In the genomic region with DNA sequence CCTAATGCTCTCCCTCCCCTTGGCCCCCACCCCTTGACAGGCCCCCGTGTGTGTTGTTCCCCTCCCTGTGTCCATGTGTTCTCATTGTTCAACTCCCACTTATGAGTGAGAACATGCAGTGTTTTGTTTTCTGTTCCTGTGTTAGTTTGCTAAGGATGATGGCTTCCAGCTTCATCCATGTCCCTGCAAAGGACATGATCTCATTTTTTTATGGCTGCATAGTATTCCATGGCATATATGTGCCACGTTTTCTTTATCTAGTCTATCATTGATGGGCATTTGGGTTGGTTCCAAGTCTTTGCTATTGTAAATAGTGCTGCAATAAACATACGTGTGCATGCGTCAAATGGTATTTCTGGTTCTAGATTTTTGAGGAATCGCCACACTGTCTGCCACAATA, we compare ENCODE assay signal across 8 cellular contexts. TPM values are rescaled to one million over a fixed set of nuclear protein-coding genes. Genes with fewer than 3 reads are reported as not detected.
DNase-seq lines count a peak whose midpoint lies in the region; ATAC-seq and TF ChIP-seq lines count a peak whose summit lies in the region.
"Not testable (repeated sequence)": the region's sequence is repeated elsewhere in the genome, so short reads cannot be mapped to it uniquely, and the experiment has no call there.

No MANE protein-coding gene starts in this region.

- CTCF ChIA-PET in WTC11 (lab: Charles Lee); activated naive CD4-positive, alpha-beta T cell treated with anti-CD3 and anti-CD28 coated beads, Interleukin-2, amount 10 ng/mL, durations not matched to agents 7 days and 5 days (lab: Charles Lee): not testable (repeated sequence)
- CTCF ChIA-PET in naive thymus-derived CD4-positive, alpha-beta T cell (lab: Charles Lee), result interaction anchor here (1.4 kb wide), 1 partner anchor 16 kb away, joined by 4 read pairs; no protein-coding TSS in a partner anchor

- H3K27me3 ChIP-seq in CD4-positive, CD25-positive, alpha-beta regulatory T cell (ENCODE audit: control insufficient read depth, insufficient read depth, low read length); naive thymus-derived CD4-positive, alpha-beta T cell (ENCODE audit: control insufficient read depth in 2 of 2, insufficient read depth in 2 of 2, low read length in 2 of 2): not testable (repeated sequence)

- not testable (repeated sequence) for H3K27me3 Mint-ChIP-seq in CD4-positive, CD25-positive, alpha-beta regulatory T cell; WTC11 (ENCODE audit: low read depth); activated naive CD4-positive, alpha-beta T cell treated with anti-CD3 and anti-CD28 coated beads, Interleukin-2, amount 10 ng/mL, durations not matched to agents 7 days and 5 days; endothelial cell (ENCODE audit: unreplicated experiment); naive thymus-derived CD4-positive, alpha-beta T cell; stimulated activated memory B cell treated with anti-CD40 and anti-IgM and Interleukin-4, amounts not matched to agents 10 μg/mL and 1 μg/mL and 100 μg/mL, for 72 hours

- H3K4me1 Mint-ChIP-seq in CD4-positive, CD25-positive, alpha-beta regulatory T cell, result peaks cover 0 to 36% (median 21%) of the 10 kb centered on the region in 4 donors
- not testable (repeated sequence) for H3K4me1 Mint-ChIP-seq in WTC11; endothelial cell (ENCODE audit: unreplicated experiment)
- peaks cover 16% of the 10 kb centered on the region for H3K4me1 Mint-ChIP-seq in activated naive CD4-positive, alpha-beta T cell treated with anti-CD3 and anti-CD28 coated beads, Interleukin-2, amount 10 ng/mL, durations not matched to agents 7 days and 5 days
- peaks cover 5 to 33% (median 22%) of the 10 kb centered on the region in 7 donors for H3K4me1 Mint-ChIP-seq in naive thymus-derived CD4-positive, alpha-beta T cell
- peaks cover 22% of the 10 kb centered on the region for H3K4me1 Mint-ChIP-seq in stimulated activated memory B cell treated with anti-CD40 and anti-IgM and Interleukin-4, amounts not matched to agents 10 μg/mL and 1 μg/mL and 100 μg/mL, for 72 hours

- not testable (repeated sequence) for ATAC-seq in CD4-positive, CD25-positive, alpha-beta regulatory T cell (ENCODE audit: low read depth in 2 of 2); WTC11; naive thymus-derived CD4-positive, alpha-beta T cell; stimulated activated memory B cell treated with anti-CD40 and anti-IgM and Interleukin-4, amounts not matched to agents 10 μg/mL and 1 μg/mL and 100 μg/mL, for 72 hours
- ATAC-seq in GM21447 (IDR thresholded peaks at IDR 0.05; ENCODE audit: unreplicated experiment) (peak; percentile 8), HG02938 (IDR thresholded peaks at IDR 0.05; ENCODE audit: unreplicated experiment) (peak; percentile 4)

- peak overlapping the region in 1 of 3 donors; percentile 91 for H3K27ac Mint-ChIP-seq in CD4-positive, CD25-positive, alpha-beta regulatory T cell
- not testable (repeated sequence) for H3K27ac Mint-ChIP-seq in WTC11; activated naive CD4-positive, alpha-beta T cell treated with anti-CD3 and anti-CD28 coated beads, Interleukin-2, amount 10 ng/mL, durations not matched to agents 7 days and 5 days; endothelial cell (ENCODE audit: unreplicated experiment)
- H3K27ac Mint-ChIP-seq in naive thymus-derived CD4-positive, alpha-beta T cell, result peak overlapping the region in 4 of 9 donors; percentile 28 to 92 (median 82)
- peak overlapping the region; percentile 90 for H3K27ac Mint-ChIP-seq in stimulated activated memory B cell treated with anti-CD40 and anti-IgM and Interleukin-4, amounts not matched to agents 10 μg/mL and 1 μg/mL and 100 μg/mL, for 72 hours

- H3K27ac ChIP-seq in CD4-positive, CD25-positive, alpha-beta regulatory T cell (ENCODE audit: insufficient read depth, low read length, poor library complexity, severe bottlenecking); naive thymus-derived CD4-positive, alpha-beta T cell (ENCODE audit: low read depth, low read length): not testable (repeated sequence)

- peak overlapping the region in 3 of 4 donors; percentile 71 to 96 (median 93) for H3K4me3 Mint-ChIP-seq in CD4-positive, CD25-positive, alpha-beta regulatory T cell
- H3K4me3 Mint-ChIP-seq in WTC11 (peak overlapping the region; percentile 49; the same call in 1 of the 2 replicates), endothelial cell (ENCODE audit: unreplicated experiment) (peak overlapping the region; percentile 86)
- H3K4me3 Mint-ChIP-seq in activated naive CD4-positive, alpha-beta T cell treated with anti-CD3 and anti-CD28 coated beads, Interleukin-2, amount 10 ng/mL, durations not matched to agents 7 days and 5 days, result peak overlapping the region; percentile 50
- H3K4me3 Mint-ChIP-seq in naive thymus-derived CD4-positive, alpha-beta T cell, result peak overlapping the region; percentile 67 to 99 (median 90)
- H3K4me3 Mint-ChIP-seq in stimulated activated memory B cell treated with anti-CD40 and anti-IgM and Interleukin-4, amounts not matched to agents 10 μg/mL and 1 μg/mL and 100 μg/mL, for 72 hours, result peak overlapping the region; percentile 85

- intact Hi-C loops in naive thymus-derived CD4-positive, alpha-beta T cell (cut with micrococcal nuclease), result loop anchor here (1.0 to 10.0 kb wide), 7 partner anchors 12 to 525 kb away; a partner anchor contains a TSS

- not testable (repeated sequence) for DNase-seq in CD4-positive, CD25-positive, alpha-beta regulatory T cell; WTC11 (ENCODE audit: low spot score); activated naive CD4-positive, alpha-beta T cell treated with anti-CD3 and anti-CD28 coated beads, Interleukin-2, amount 10 ng/mL, durations not matched to agents 7 days and 5 days; endothelial cell (ENCODE audit: low spot score); naive thymus-derived CD4-positive, alpha-beta T cell

- not testable (repeated sequence) for H3K9me3 Mint-ChIP-seq in CD4-positive, CD25-positive, alpha-beta regulatory T cell; WTC11; activated naive CD4-positive, alpha-beta T cell treated with anti-CD3 and anti-CD28 coated beads, Interleukin-2, amount 10 ng/mL, durations not matched to agents 7 days and 5 days; endothelial cell (ENCODE audit: unreplicated experiment); naive thymus-derived CD4-positive, alpha-beta T cell; stimulated activated memory B cell treated with anti-CD40 and anti-IgM and Interleukin-4, amounts not matched to agents 10 μg/mL and 1 μg/mL and 100 μg/mL, for 72 hours

- POLR2A ChIA-PET in WTC11 (lab: Charles Lee), result interaction anchor here (1.2 kb wide), 1 partner anchor 16 kb away, joined by 8 read pairs; no protein-coding TSS in a partner anchor
- POLR2A ChIA-PET in naive thymus-derived CD4-positive, alpha-beta T cell (lab: Charles Lee), result interaction anchor here (2.0 to 2.5 kb wide), 2 partner anchors 12 to 16 kb away, joined by 7 to 13 read pairs; no protein-coding TSS in a partner anchor

- H3K36me3 ChIP-seq in CD4-positive, CD25-positive, alpha-beta regulatory T cell (ENCODE audit: control insufficient read depth, insufficient read depth, low read length); naive thymus-derived CD4-positive, alpha-beta T cell (ENCODE audit: control insufficient read depth in 2 of 3, insufficient read depth in 3 of 3, low read length in 3 of 3): not testable (repeated sequence)

- not testable (repeated sequence) for H3K4me1 ChIP-seq in CD4-positive, CD25-positive, alpha-beta regulatory T cell (ENCODE audit: control insufficient read depth, insufficient read depth, low read length, poor library complexity, severe bottlenecking); naive thymus-derived CD4-positive, alpha-beta T cell (ENCODE audit: control insufficient read depth in 2 of 2, insufficient read depth in 2 of 2, low read length in 2 of 2)

- H3K36me3 Mint-ChIP-seq in CD4-positive, CD25-positive, alpha-beta regulatory T cell; WTC11; activated naive CD4-positive, alpha-beta T cell treated with anti-CD3 and anti-CD28 coated beads, Interleukin-2, amount 10 ng/mL, durations not matched to agents 7 days and 5 days; endothelial cell (ENCODE audit: low read depth, unreplicated experiment); naive thymus-derived CD4-positive, alpha-beta T cell; stimulated activated memory B cell treated with anti-CD40 and anti-IgM and Interleukin-4, amounts not matched to agents 10 μg/mL and 1 μg/mL and 100 μg/mL, for 72 hours: not testable (repeated sequence)

- not testable (repeated sequence) for H3K9me3 ChIP-seq in CD4-positive, CD25-positive, alpha-beta regulatory T cell (ENCODE audit: control insufficient read depth in 2 of 2, low read length in 2 of 2); naive thymus-derived CD4-positive, alpha-beta T cell (ENCODE audit: control insufficient read depth in 2 of 3, low read length in 3 of 3)

- not testable (repeated sequence) for TF ChIP-seq CTCF in WTC11 (IDR thresholded peaks at IDR 0.05); endothelial cell (IDR thresholded peaks at IDR 0.05; ENCODE audit: unreplicated experiment)

- H3K4me3 ChIP-seq in CD4-positive, CD25-positive, alpha-beta regulatory T cell (ENCODE audit: low read depth, low read length); naive thymus-derived CD4-positive, alpha-beta T cell (ENCODE audit: low read length): not testable (repeated sequence)

RNA-seq across cellular contexts. Expression of a gene that starts 0.6 kb away (rescaled TPM):
- 27.1 TPM for total RNA-seq in CD4-positive, CD25-positive, alpha-beta regulatory T cell
- polyA plus RNA-seq in CD4-positive, CD25-positive, alpha-beta regulatory T cell, result 100 to 1,000 TPM in 3 of 4 donors, 10 to 100 TPM in 1; 92.2 to 128 (median 117) TPM
- 28.8 to 33.8 TPM (median 31.2 TPM) in 3 replicates for total RNA-seq in WTC11 (2021)
- total RNA-seq in endothelial cell (ENCODE audit: unreplicated experiment), result 67.5 TPM
- total RNA-seq in naive thymus-derived CD4-positive, alpha-beta T cell, result 10 to 100 TPM; 22.5 to 60.3 (median 44.9) TPM
- polyA plus RNA-seq in naive thymus-derived CD4-positive, alpha-beta T cell, result 10 to 100 TPM; 78.4 to 92.3 TPM
